Comparison of ENCODE assay signal across 8 cellular contexts in genomic region chr12:24562761-24563392, GRCh38.
DNase-seq lines count a peak whose midpoint lies in the region; ATAC-seq and TF ChIP-seq lines count a peak whose summit lies in the region.

No MANE protein-coding gene starts in this region.

- intact Hi-C loops in aorta (cut with DNase I): loop anchor here in 1 of 2 donors (2.0 kb wide), 1 partner anchor 38 kb away; no protein-coding TSS in a partner anchor

- H3K36me3 ChIP-seq in aorta (ENCODE audit: control insufficient read depth in 1 of 2, insufficient read depth in 2 of 2, low read length in 1 of 2): no peaks in the 10 kb centered on the region

- ATAC-seq in SK-N-SH treated with all-trans-retinoic acid at 6 μM for 48 hours (peak; percentile 55), aorta (ENCODE audit: low FRiP score) (peak; percentile 55), GM21526 (IDR thresholded peaks at IDR 0.05; ENCODE audit: low FRiP score, unreplicated experiment) (no peak)

- no peak for TF ChIP-seq CTCF in GM20000 (IDR thresholded peaks at IDR 0.05; ENCODE audit: extremely low read depth, missing control alignments)

- no peaks in the 10 kb centered on the region for H3K27me3 ChIP-seq in aorta (ENCODE audit: control insufficient read depth in 1 of 2, insufficient read depth in 2 of 2, low read length in 1 of 2)

- H3K4me3 ChIP-seq in aorta (ENCODE audit: low read length in 2 of 2): peak overlapping the region; percentile 90 to 93

- 1% methylated on average over 48 to 55 of the region's 55 CpGs for WGBS in aorta, 2 donors

- DNase-seq in AG20443 (ENCODE audit: low spot score): peak; percentile 52
- DNase-seq in GM20000 (ENCODE audit: low spot score): peak; percentile 58
- peak; percentile 48 for DNase-seq in fibroblast of gingiva (ENCODE audit: low read depth)
- DNase-seq in myocyte (ENCODE audit: low read depth): peak; percentile 45
- DNase-seq in aorta: peak; percentile 60 to 84
- no peak for DNase-seq in activated CD4-positive, CD25-positive, alpha-beta regulatory T cell (lab: John Stamatoyannopoulos, UW)

- peak overlapping the region; percentile 45 to 64 for H3K27ac ChIP-seq in aorta (ENCODE audit: low read depth in 1 of 2, low read length in 2 of 2)

- peaks cover 0 to 2% of the 10 kb centered on the region in 2 donors for H3K4me1 ChIP-seq in aorta (ENCODE audit: control insufficient read depth in 1 of 2, insufficient read depth in 2 of 2, low read length in 2 of 2)

- no peaks in the 10 kb centered on the region for H3K9me3 ChIP-seq in aorta (ENCODE audit: control insufficient read depth, low read length)

TF ChIP-seq in SK-N-SH treated with all-trans-retinoic acid at 6 μM for 48 hours, 23 proteins besides CTCF, POLR2A, EP300 and RAD21:
- no peak for TF ChIP-seq TCF4 (CRISPR knock-in tag; IDR thresholded peaks at IDR 0.05; ENCODE audit: borderline replicate concordance)
- TF ChIP-seq ZC3H10 (CRISPR knock-in tag; IDR thresholded peaks at IDR 0.05): no peak
- no peak for TF ChIP-seq ARNTL (CRISPR knock-in tag; IDR thresholded peaks at IDR 0.05; ENCODE audit: borderline replicate concordance, low read depth)
- no peak for TF ChIP-seq ZNF70 (CRISPR knock-in tag; IDR thresholded peaks at IDR 0.05)
- TF ChIP-seq ZNF565 (CRISPR knock-in tag; conservative IDR thresholded peaks at IDR 0.05; ENCODE audit: low read depth): no peak
- TF ChIP-seq ZNF8 (CRISPR knock-in tag; IDR thresholded peaks at IDR 0.05): no peak
- no peak for TF ChIP-seq BACH2 (CRISPR knock-in tag; IDR thresholded peaks at IDR 0.05; ENCODE audit: borderline replicate concordance)
- TF ChIP-seq GLIS3 (CRISPR knock-in tag; IDR thresholded peaks at IDR 0.05): no peak
- TF ChIP-seq TOX (CRISPR knock-in tag; IDR thresholded peaks at IDR 0.05; ENCODE audit: borderline replicate concordance): no peak
- TF ChIP-seq ZFP3 (CRISPR knock-in tag; IDR thresholded peaks at IDR 0.05): no peak

Comparison
In these comparisons a context has a peak if more than half of its experiments do, and no peak if none do; other contexts are left out.
1. DNase-seq: peak in AG20443 (single experiment), GM20000 (single experiment), fibroblast of gingiva (single experiment), myocyte (single experiment) and aorta (2 of 2); none in activated CD4-positive, CD25-positive, alpha-beta regulatory T cell (0 of 4).